Comparison of ENCODE assay signal across 17 cellular contexts in genomic region chr5:30413540-30413939, GRCh38.
DNase-seq lines count a peak whose midpoint lies in the region; ATAC-seq and TF ChIP-seq lines count a peak whose summit lies in the region.
"Had no signal": no experiment of that assay in that cellular context is flagged by ENCODE, and none has a peak within 500 bp of the region (broad histone marks: within the 10 kb centered on the region; RNA-seq: fewer than 3 reads in every experiment).

No MANE protein-coding gene starts in this region.

- no peaks in the 10 kb centered on the region for H3K4me1 ChIP-seq in adrenal gland (replicated peaks in 1 of 2)
- H3K4me1 ChIP-seq: heart left ventricle had no signal

- CTCF ChIA-PET in RWPE1 (lab: Yijun Ruan, JAX) = interaction anchor here (0.6 kb wide), 2 partner anchors 52 to 801 kb away, joined by 3 to 4 read pairs; no protein-coding TSS in a partner anchor

- H3K27ac ChIP-seq in RWPE1 (no peak overlapping the region), adrenal gland (no peak overlapping the region)
- H3K27ac ChIP-seq: heart left ventricle had no signal

- no peak for TF ChIP-seq POLR2A in adrenal gland (IDR thresholded peaks at IDR 0.05)

- DNase-seq in RWPE1 (ENCODE audit: low spot score) (no peak), epithelial cell of proximal tubule (ENCODE audit: low read depth) (no peak), renal cortical epithelial cell (ENCODE audit: low read depth) (peak; percentile 18), Right ventricle myocardium inferior (ENCODE audit: missing footprints) (no peak), HFFc6 (no peak), adrenal gland (no peak)
- DNase-seq: activated CD8-positive, alpha-beta memory T cell treated with anti-CD3 and anti-CD28 coated beads, Interleukin-2, amount 10 ng/mL, durations not matched to agents 7 days and 5 days; activated effector memory CD4-positive, alpha-beta T cell treated with Interleukin-2 at 50 U/mL for 16 hours; effector CD8-positive, alpha-beta T cell; heart left ventricle; NCI-H2029 treated with DMSO at 0.1 percent for 48 hours; NCI-H510A treated with DMSO at 0.1 percent for 48 hours; substantia nigra had no signal

- H3K9me3 ChIP-seq in adrenal gland (replicated peaks in 1 of 3) = no peaks in the 10 kb centered on the region
- H3K9me3 ChIP-seq: heart left ventricle had no signal

- no peak for ATAC-seq in Right ventricle myocardium inferior
- ATAC-seq: activated CD8-positive, alpha-beta memory T cell treated with anti-CD3 and anti-CD28 coated beads, Interleukin-2, amount 10 ng/mL, durations not matched to agents 7 days and 5 days; heart left ventricle; natural killer cell treated with Interleukin-12 subunit alpha and Interleukin-12 subunit beta and Interleukin-15 and Interleukin-18, amount 100 ng/mL, for 72 hours had no signal

- no peak for TF ChIP-seq EP300 in Ishikawa (IDR thresholded peaks at IDR 0.05; ENCODE audit: borderline replicate concordance)

- peak; percentile 15; the same call in 1 of the 2 replicates for TF ChIP-seq CTCF in RWPE1 (conservative IDR thresholded peaks at IDR 0.05; ENCODE audit: low read depth)
- TF ChIP-seq CTCF in epithelial cell of proximal tubule (conservative IDR thresholded peaks at IDR 0.05; ENCODE audit: low read depth, low read length) = peak; percentile 24
- TF ChIP-seq CTCF in HFFc6 (IDR thresholded peaks at IDR 0.05) = no peak
- no peak for TF ChIP-seq CTCF in adrenal gland (IDR thresholded peaks at IDR 0.05)

- H3K4me3 Mint-ChIP-seq in HFFc6 = no peak overlapping the region
- H3K4me3 Mint-ChIP-seq: activated CD8-positive, alpha-beta memory T cell treated with anti-CD3 and anti-CD28 coated beads, Interleukin-2, amount 10 ng/mL, durations not matched to agents 7 days and 5 days; B cell; central memory CD8-positive, alpha-beta T cell; natural killer cell treated with Interleukin-12 subunit alpha and Interleukin-12 subunit beta and Interleukin-15 and Interleukin-18, amount 100 ng/mL, for 72 hours had no signal

- no peaks in the 10 kb centered on the region for H3K36me3 ChIP-seq in adrenal gland (replicated peaks in 1 of 2)
- H3K36me3 ChIP-seq: heart left ventricle had no signal

- H3K27ac Mint-ChIP-seq in HFFc6 = no peak overlapping the region
- H3K27ac Mint-ChIP-seq: activated CD8-positive, alpha-beta memory T cell treated with anti-CD3 and anti-CD28 coated beads, Interleukin-2, amount 10 ng/mL, durations not matched to agents 7 days and 5 days; B cell; natural killer cell treated with Interleukin-12 subunit alpha and Interleukin-12 subunit beta and Interleukin-15 and Interleukin-18, amount 100 ng/mL, for 72 hours had no signal

- intact Hi-C loops in Right ventricle myocardium inferior (cut with DNase I) (no loop called here), adrenal gland (cut with DNase I) (no loop called here)

- H3K27me3 ChIP-seq in adrenal gland = no peaks in the 10 kb centered on the region
- H3K27me3 ChIP-seq: heart left ventricle had no signal

- POLR2A ChIA-PET in RWPE1 (lab: Yijun Ruan, JAX; ENCODE audit: low non-redundant PET) = no interaction called here

- H3K27me3 Mint-ChIP-seq in HFFc6 (ENCODE audit: insufficient read depth) = no peaks in the 10 kb centered on the region
- H3K27me3 Mint-ChIP-seq: activated CD8-positive, alpha-beta memory T cell treated with anti-CD3 and anti-CD28 coated beads, Interleukin-2, amount 10 ng/mL, durations not matched to agents 7 days and 5 days; B cell; central memory CD8-positive, alpha-beta T cell; natural killer cell treated with Interleukin-12 subunit alpha and Interleukin-12 subunit beta and Interleukin-15 and Interleukin-18, amount 100 ng/mL, for 72 hours had no signal

- peaks cover 16% of the 10 kb centered on the region for H3K9me3 Mint-ChIP-seq in HFFc6

- H3K36me3 Mint-ChIP-seq in HFFc6 (ENCODE audit: low read depth) = no peaks in the 10 kb centered on the region
- H3K36me3 Mint-ChIP-seq: activated CD8-positive, alpha-beta memory T cell treated with anti-CD3 and anti-CD28 coated beads, Interleukin-2, amount 10 ng/mL, durations not matched to agents 7 days and 5 days had no signal

- TF ChIP-seq RAD21 in Ishikawa (IDR thresholded peaks at IDR 0.05; ENCODE audit: low read depth) = peak; percentile 36; the same call in 1 of the 2 replicates

- 24 to 36% (median 32%) methylated on average over 2 of the region's 2 CpGs for WGBS in adrenal gland, 4 donors

- no peaks in the 10 kb centered on the region for H3K4me1 Mint-ChIP-seq in HFFc6 (ENCODE audit: low read depth)
- H3K4me1 Mint-ChIP-seq: activated CD8-positive, alpha-beta memory T cell treated with anti-CD3 and anti-CD28 coated beads, Interleukin-2, amount 10 ng/mL, durations not matched to agents 7 days and 5 days; B cell; central memory CD8-positive, alpha-beta T cell had no signal

- H3K4me3 ChIP-seq in epithelial cell of proximal tubule (ENCODE audit: low read depth, low read length) (no peak overlapping the region), adrenal gland (no peak overlapping the region)
- H3K4me3 ChIP-seq: heart left ventricle had no signal

TF ChIP-seq in Ishikawa, 13 proteins besides CTCF, POLR2A, EP300 and RAD21:
- TF ChIP-seq TAF1 (IDR thresholded peaks at IDR 0.05; ENCODE audit: low read depth) (no peak), CREB1 (IDR thresholded peaks at IDR 0.05; ENCODE audit: low read depth) (no peak), FOXM1 (IDR thresholded peaks at IDR 0.05; ENCODE audit: borderline replicate concordance, low read depth) (no peak), EGR1 (IDR thresholded peaks at IDR 0.05) (no peak), USF1 (IDR thresholded peaks at IDR 0.05) (no peak)

Comparison
In these comparisons a context has a peak if more than half of its experiments do, and no peak if none do; other contexts are left out.
1. CTCF ChIP-seq: peak in RWPE1 (single experiment) and epithelial cell of proximal tubule (single experiment); none in HFFc6 (single experiment) and adrenal gland (0 of 6).